In genomic region chr1:244397086-244397485, GRCh38 we compare ENCODE assay signal across 1 cellular context.
TF ChIP-seq lines count a peak whose summit lies in the region.

No MANE protein-coding gene starts in this region.

TF ChIP-seq in K562, 482 proteins besides CTCF, POLR2A, EP300 and RAD21 (continued from another document):
- TF ChIP-seq, protein P1, sequence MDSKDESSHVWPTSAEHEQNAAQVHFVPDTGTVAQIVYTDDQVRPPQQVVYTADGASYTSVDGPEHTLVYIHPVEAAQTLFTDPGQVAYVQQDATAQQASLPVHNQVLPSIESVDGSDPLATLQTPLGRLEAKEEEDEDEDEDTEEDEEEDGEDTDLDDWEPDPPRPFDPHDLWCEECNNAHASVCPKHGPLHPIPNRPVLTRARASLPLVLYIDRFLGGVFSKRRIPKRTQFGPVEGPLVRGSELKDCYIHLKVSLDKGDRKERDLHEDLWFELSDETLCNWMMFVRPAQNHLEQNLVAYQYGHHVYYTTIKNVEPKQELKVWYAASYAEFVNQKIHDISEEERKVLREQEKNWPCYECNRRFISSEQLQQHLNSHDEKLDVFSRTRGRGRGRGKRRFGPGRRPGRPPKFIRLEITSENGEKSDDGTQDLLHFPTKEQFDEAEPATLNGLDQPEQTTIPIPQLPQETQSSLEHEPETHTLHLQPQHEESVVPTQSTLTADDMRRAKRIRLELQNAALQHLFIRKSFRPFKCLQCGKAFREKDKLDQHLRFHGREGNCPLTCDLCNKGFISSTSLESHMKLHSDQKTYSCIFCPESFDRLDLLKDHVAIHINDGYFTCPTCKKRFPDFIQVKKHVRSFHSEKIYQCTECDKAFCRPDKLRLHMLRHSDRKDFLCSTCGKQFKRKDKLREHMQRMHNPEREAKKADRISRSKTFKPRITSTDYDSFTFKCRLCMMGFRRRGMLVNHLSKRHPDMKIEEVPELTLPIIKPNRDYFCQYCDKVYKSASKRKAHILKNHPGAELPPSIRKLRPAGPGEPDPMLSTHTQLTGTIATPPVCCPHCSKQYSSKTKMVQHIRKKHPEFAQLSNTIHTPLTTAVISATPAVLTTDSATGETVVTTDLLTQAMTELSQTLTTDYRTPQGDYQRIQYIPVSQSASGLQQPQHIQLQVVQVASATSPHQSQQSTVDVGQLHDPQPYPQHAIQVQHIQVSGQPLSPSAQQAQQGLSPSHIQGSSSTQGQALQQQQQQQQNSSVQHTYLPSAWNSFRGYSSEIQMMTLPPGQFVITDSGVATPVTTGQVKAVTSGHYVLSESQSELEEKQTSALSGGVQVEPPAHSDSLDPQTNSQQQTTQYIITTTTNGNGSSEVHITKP (IDR thresholded peaks at IDR 0.05; ENCODE audit: partially characterized antibody): no peak
- TF ChIP-seq PHTF2 (CRISPR knock-in tag; IDR thresholded peaks at IDR 0.05): no peak
- no peak for TF ChIP-seq ZNF23 (CRISPR knock-in tag; IDR thresholded peaks at IDR 0.05)
- TF ChIP-seq ZEB2 (IDR thresholded peaks at IDR 0.05): no peak
- no peak for TF ChIP-seq ZNF282 (CRISPR knock-in tag; IDR thresholded peaks at IDR 0.05)
- peak; percentile 25; the same call in 1 of the 2 replicates for TF ChIP-seq CBFA2T3 (IDR thresholded peaks at IDR 0.05)
- TF ChIP-seq, protein P2, sequence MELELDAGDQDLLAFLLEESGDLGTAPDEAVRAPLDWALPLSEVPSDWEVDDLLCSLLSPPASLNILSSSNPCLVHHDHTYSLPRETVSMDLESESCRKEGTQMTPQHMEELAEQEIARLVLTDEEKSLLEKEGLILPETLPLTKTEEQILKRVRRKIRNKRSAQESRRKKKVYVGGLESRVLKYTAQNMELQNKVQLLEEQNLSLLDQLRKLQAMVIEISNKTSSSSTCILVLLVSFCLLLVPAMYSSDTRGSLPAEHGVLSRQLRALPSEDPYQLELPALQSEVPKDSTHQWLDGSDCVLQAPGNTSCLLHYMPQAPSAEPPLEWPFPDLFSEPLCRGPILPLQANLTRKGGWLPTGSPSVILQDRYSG (tag; conservative IDR thresholded peaks at IDR 0.05; ENCODE audit: low read depth): no peak
- TF ChIP-seq LCOR (CRISPR knock-in tag; IDR thresholded peaks at IDR 0.05): no peak
- TF ChIP-seq ZNF197 (CRISPR knock-in tag; IDR thresholded peaks at IDR 0.05; ENCODE audit: low read depth): no peak
- TF ChIP-seq, protein P3, sequence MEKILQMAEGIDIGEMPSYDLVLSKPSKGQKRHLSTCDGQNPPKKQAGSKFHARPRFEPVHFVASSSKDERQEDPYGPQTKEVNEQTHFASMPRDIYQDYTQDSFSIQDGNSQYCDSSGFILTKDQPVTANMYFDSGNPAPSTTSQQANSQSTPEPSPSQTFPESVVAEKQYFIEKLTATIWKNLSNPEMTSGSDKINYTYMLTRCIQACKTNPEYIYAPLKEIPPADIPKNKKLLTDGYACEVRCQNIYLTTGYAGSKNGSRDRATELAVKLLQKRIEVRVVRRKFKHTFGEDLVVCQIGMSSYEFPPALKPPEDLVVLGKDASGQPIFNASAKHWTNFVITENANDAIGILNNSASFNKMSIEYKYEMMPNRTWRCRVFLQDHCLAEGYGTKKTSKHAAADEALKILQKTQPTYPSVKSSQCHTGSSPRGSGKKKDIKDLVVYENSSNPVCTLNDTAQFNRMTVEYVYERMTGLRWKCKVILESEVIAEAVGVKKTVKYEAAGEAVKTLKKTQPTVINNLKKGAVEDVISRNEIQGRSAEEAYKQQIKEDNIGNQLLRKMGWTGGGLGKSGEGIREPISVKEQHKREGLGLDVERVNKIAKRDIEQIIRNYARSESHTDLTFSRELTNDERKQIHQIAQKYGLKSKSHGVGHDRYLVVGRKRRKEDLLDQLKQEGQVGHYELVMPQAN (IDR thresholded peaks at IDR 0.05; ENCODE audit: borderline replicate concordance): no peak
- TF ChIP-seq CBFA2T2 (conservative IDR thresholded peaks at IDR 0.05): peak; percentile 19; the same call in 1 of the 2 replicates
- TF ChIP-seq, protein P4, sequence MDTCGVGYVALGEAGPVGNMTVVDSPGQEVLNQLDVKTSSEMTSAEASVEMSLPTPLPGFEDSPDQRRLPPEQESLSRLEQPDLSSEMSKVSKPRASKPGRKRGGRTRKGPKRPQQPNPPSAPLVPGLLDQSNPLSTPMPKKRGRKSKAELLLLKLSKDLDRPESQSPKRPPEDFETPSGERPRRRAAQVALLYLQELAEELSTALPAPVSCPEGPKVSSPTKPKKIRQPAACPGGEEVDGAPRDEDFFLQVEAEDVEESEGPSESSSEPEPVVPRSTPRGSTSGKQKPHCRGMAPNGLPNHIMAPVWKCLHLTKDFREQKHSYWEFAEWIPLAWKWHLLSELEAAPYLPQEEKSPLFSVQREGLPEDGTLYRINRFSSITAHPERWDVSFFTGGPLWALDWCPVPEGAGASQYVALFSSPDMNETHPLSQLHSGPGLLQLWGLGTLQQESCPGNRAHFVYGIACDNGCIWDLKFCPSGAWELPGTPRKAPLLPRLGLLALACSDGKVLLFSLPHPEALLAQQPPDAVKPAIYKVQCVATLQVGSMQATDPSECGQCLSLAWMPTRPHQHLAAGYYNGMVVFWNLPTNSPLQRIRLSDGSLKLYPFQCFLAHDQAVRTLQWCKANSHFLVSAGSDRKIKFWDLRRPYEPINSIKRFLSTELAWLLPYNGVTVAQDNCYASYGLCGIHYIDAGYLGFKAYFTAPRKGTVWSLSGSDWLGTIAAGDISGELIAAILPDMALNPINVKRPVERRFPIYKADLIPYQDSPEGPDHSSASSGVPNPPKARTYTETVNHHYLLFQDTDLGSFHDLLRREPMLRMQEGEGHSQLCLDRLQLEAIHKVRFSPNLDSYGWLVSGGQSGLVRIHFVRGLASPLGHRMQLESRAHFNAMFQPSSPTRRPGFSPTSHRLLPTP (IDR thresholded peaks at IDR 0.05; ENCODE audit: borderline replicate concordance, extremely low read depth, insufficient read length): no peak
- peak; percentile 18 for TF ChIP-seq E2F8 (IDR thresholded peaks at IDR 0.05; ENCODE audit: low read depth, partially characterized antibody)
- no peak for TF ChIP-seq GTF2F1 (IDR thresholded peaks at IDR 0.05; ENCODE audit: low read depth, low read length)
TF ChIP-seq in K562: peak in this region for 4.
